ENCODE assay signal across 8 cellular contexts in genomic region chr3:9792405-9793160, GRCh38. TPM values are rescaled to one million over a fixed set of nuclear protein-coding genes. Genes with fewer than 3 reads are reported as not detected.
DNase-seq lines count a peak whose midpoint lies in the region; ATAC-seq, FAIRE-seq and TF ChIP-seq lines count a peak whose summit lies in the region.

ARPC4 (plus strand) TSS chr3:9793082; CDS start chr3:9793122, 40 bp downstream.
TADA3 (minus strand) TSS chr3:9792473; CDS start chr3:9791466, 1,007 bp downstream.

- H3K27ac ChIP-seq in neutrophil, result peak within 1 kb of the TSS; percentile 99

- H3K4me3 Mint-ChIP-seq in activated naive CD4-positive, alpha-beta T cell treated with anti-CD3 and anti-CD28 coated beads for 36 hours, result peak within 1 kb of the TSS; percentile 94

- H3K36me3 ChIP-seq in GM06990 (ENCODE audit: control insufficient read depth, insufficient read depth, low read length) (peaks cover 20% of the 10 kb centered on the region), neutrophil (peaks cover 56% of the 10 kb centered on the region)

- no peaks in the 10 kb centered on the region for H3K9me3 ChIP-seq in neutrophil

- peak; percentile 62 for TF ChIP-seq POLR2A in NB4 (IDR thresholded peaks at IDR 0.05; ENCODE audit: extremely low read depth, insufficient read length)

- no peak for FAIRE-seq in frontal cortex (lab: Jason Lieb, UNC)

- H3K4me3 ChIP-seq in GM06990 (replicated peaks; ENCODE audit: low read depth, low read length) (peak within 1 kb of the TSS; percentile 86), NB4 (ENCODE audit: low read depth, low read length) (peak within 1 kb of the TSS; percentile 92), neutrophil (ENCODE audit: low read depth in 1 of 2, low read length in 1 of 2) (peak within 1 kb of the TSS; percentile 87 to 88)

- peaks cover 34% of the 10 kb centered on the region for H3K36me3 Mint-ChIP-seq in activated naive CD4-positive, alpha-beta T cell treated with anti-CD3 and anti-CD28 coated beads for 36 hours (ENCODE audit: low read depth)

- no peak for TF ChIP-seq CTCF in GM06990 (IDR thresholded peaks at IDR 0.05; ENCODE audit: insufficient read depth, low read length, poor library complexity, severe bottlenecking)
- no peak for TF ChIP-seq CTCF in NB4 (IDR thresholded peaks at IDR 0.05; ENCODE audit: low read depth, low read length)
- TF ChIP-seq CTCF in neutrophil (IDR thresholded peaks at IDR 0.05), result peak; percentile 65
- TF ChIP-seq CTCF in subcutaneous adipose tissue (IDR thresholded peaks at IDR 0.05; ENCODE audit: low read depth), result no peak

- ATAC-seq in HG02571 (IDR thresholded peaks at IDR 0.05; ENCODE audit: unreplicated experiment), result peak; percentile 78

- no peaks in the 10 kb centered on the region for H3K9me3 Mint-ChIP-seq in activated naive CD4-positive, alpha-beta T cell treated with anti-CD3 and anti-CD28 coated beads for 36 hours

- intact Hi-C loops in activated naive CD4-positive, alpha-beta T cell treated with anti-CD3 and anti-CD28 coated beads for 36 hours (cut with micrococcal nuclease), result loop anchor here (1.0 to 5.0 kb wide), 15 partner anchors 14 to 529 kb away; partner anchors contain the start of genes BRPF1, FANCD2, JAGN1 and MTMR14

- peaks cover 67% of the 10 kb centered on the region for H3K4me1 Mint-ChIP-seq in activated naive CD4-positive, alpha-beta T cell treated with anti-CD3 and anti-CD28 coated beads for 36 hours (ENCODE audit: low read depth)

- H3K27me3 ChIP-seq in GM06990 (replicated peaks; ENCODE audit: control insufficient read depth, insufficient read depth, low read length), result no peaks in the 10 kb centered on the region
- no peaks in the 10 kb centered on the region for H3K27me3 ChIP-seq in neutrophil

- H3K27me3 Mint-ChIP-seq in activated naive CD4-positive, alpha-beta T cell treated with anti-CD3 and anti-CD28 coated beads for 36 hours (ENCODE audit: low read depth), result no peaks in the 10 kb centered on the region

- peak within 1 kb of the TSS; percentile 100 for H3K27ac Mint-ChIP-seq in activated naive CD4-positive, alpha-beta T cell treated with anti-CD3 and anti-CD28 coated beads for 36 hours

- CTCF ChIA-PET in activated naive CD4-positive, alpha-beta T cell treated with anti-CD3 and anti-CD28 coated beads for 36 hours (lab: Charles Lee), result interaction anchor here (0.5 to 1.4 kb wide), 4 partner anchors 12 to 402 kb away, joined by 3 to 6 read pairs (median 4); no protein-coding TSS in a partner anchor

- H3K4me1 ChIP-seq in neutrophil (ENCODE audit: control insufficient read depth in 1 of 2, insufficient read depth in 1 of 2, low read depth in 1 of 2, low read length in 1 of 2), result peaks cover 47 to 48% of the 10 kb centered on the region in 2 experiments

- DNase-seq in GM06990 (ENCODE audit: extremely low read depth, insufficient read length) (peak; percentile 94), NB4 (ENCODE audit: low read depth) (peak; percentile 95), SK-N-DZ (ENCODE audit: low spot score) (peak; percentile 99), frontal cortex (ENCODE audit: low spot score in 2 of 2) (peak; percentile 87 to 91)
- peak; percentile 94 for DNase-seq in activated naive CD4-positive, alpha-beta T cell treated with anti-CD3 and anti-CD28 coated beads for 36 hours

RNA-seq across cellular contexts. Expression of gene ARPC4, which starts in this region (rescaled TPM):
- 306 and 380 TPM in 2 replicates for polyA plus RNA-seq in SK-N-DZ (2014; cell fraction: cytosol; rRNA removed)
- polyA plus RNA-seq in SK-N-DZ (2014; cell fraction: nucleus; rRNA removed), result 91.5 and 131 TPM in 2 replicates
- 100 to 1,000 TPM; 141 to 144 TPM for total RNA-seq in activated naive CD4-positive, alpha-beta T cell treated with anti-CD3 and anti-CD28 coated beads for 36 hours
- total RNA-seq in frontal cortex, result 181 TPM
- 100 to 1,000 TPM in 3 of 4 donors, 10 to 100 TPM in 1; 85.4 to 174 (median 158) TPM for total RNA-seq in subcutaneous adipose tissue

RNA-seq across cellular contexts. Expression of gene TADA3, which starts in this region (rescaled TPM):
- polyA plus RNA-seq in SK-N-DZ (2014; cell fraction: cytosol; rRNA removed), result 141 and 146 TPM in 2 replicates
- 97.5 and 104 TPM in 2 replicates for polyA plus RNA-seq in SK-N-DZ (2014; cell fraction: nucleus; rRNA removed)
- 10 to 100 TPM; 62.4 to 67.6 TPM for total RNA-seq in activated naive CD4-positive, alpha-beta T cell treated with anti-CD3 and anti-CD28 coated beads for 36 hours
- total RNA-seq in frontal cortex, result 33.0 TPM
- total RNA-seq in subcutaneous adipose tissue, result 10 to 100 TPM; 32.1 to 69.6 (median 58.9) TPM

Comparison
In these comparisons a context has a peak if more than half of its experiments do, and no peak if none do; other contexts are left out.
1. Peak in every context shown above with its lines: DNase-seq, ATAC-seq, H3K4me3 ChIP-seq and H3K27ac ChIP-seq.